Comparison of ENCODE assay signal across 15 cellular contexts in genomic region chr2:235293060-235293459, GRCh38.
DNase-seq lines count a peak whose midpoint lies in the region; TF ChIP-seq lines count a peak whose summit lies in the region.
"Had no signal": no experiment of that assay in that cellular context is flagged by ENCODE, and none has a peak within 500 bp of the region (broad histone marks: within the 10 kb centered on the region; RNA-seq: fewer than 3 reads in every experiment).

No MANE protein-coding gene starts in this region.

- no peak overlapping the region for H3K4me3 ChIP-seq in retinal pigment epithelial cell (ENCODE audit: low read length)
- H3K4me3 ChIP-seq: BLaER1 treated with 17β-estradiol and CSF1 and Interleukin-3, amounts not matched to agents 10 nM and 100 nM had no signal

- DNase-seq in D341Med (ENCODE audit: low spot score) (peak; percentile 84), NCI-H524 (lab: John Stamatoyannopoulos, UW) (peak; percentile 55 to 78), SK-N-DZ (ENCODE audit: low spot score) (peak; percentile 71), retinal pigment epithelial cell (ENCODE audit: low read depth) (no peak), HuH-7.5 (ENCODE audit: low spot score) (no peak)
- no peak for DNase-seq in stimulated activated CD4-positive, alpha-beta T cell treated with anti-CD3 and anti-CD28 coated beads, Interleukin-4, amount 100 ng/mL, for 24 hours
- DNase-seq: Calu3; CD8-positive, alpha-beta T cell; DMS79 treated with DMSO at 0.1 percent for 48 hours; GF-D8; GOT3; H7; HFFc6; IMR-90 had no signal

- TF ChIP-seq CTCF in retinal pigment epithelial cell (conservative IDR thresholded peaks at IDR 0.05; ENCODE audit: low read depth, low read length): peak; percentile 23

Comparison
In these comparisons a context has a peak if more than half of its experiments do, and no peak if none do; other contexts are left out.
1. DNase-seq: peak in D341Med (single experiment), NCI-H524 (2 of 2) and SK-N-DZ (single experiment); none in retinal pigment epithelial cell (single experiment), HuH-7.5 (single experiment) and stimulated activated CD4-positive, alpha-beta T cell treated with anti-CD3 and anti-CD28 coated beads, Interleukin-4, amount 100 ng/mL, for 24 hours (single experiment).